ENCODE assay signal across 18 cellular contexts in the genomic region with DNA sequence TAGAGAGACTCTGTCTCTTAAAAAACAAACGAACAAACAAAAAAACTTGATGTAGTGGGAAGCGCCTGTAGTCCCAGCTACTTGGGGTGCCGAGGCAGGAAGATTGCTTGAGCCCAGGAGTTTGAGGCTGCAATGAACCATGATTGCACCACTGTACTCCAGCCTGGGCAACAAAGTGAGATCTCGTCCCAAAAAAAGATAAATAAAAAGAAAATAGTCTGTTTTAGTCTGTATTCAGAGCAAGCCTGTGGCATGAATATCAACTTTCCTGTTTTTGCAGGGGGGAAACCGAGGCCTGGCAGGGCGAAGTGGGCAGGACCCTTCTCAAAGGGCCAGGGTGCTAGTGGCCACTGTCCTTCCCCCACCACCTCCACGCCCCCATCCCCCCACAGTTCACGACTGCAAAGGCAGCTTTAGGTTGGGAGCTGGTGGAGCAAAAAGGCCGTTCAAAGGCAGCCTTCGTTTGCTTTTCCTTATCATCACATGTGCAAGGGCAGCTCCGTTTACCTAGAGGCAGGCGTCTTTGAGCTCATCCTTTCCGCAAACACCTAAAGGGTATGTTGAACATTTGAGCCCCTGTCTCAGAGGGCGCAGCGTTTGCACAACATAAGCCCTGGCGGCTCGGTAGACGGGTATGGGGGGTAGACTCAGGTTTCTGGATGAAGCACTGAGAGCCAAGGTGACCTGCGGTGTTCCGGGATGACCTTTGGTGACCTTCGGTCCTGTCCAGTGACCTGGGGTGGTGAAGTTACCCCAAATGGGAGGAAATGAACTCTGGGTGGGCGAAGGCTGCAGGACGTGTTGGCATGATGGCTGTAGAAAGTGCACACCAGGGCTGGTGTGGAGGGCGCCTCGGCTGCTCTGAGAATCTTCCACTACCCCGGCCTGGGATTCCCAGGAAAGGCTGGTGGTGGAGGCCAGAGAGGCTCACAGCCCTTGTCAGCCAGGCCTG. TPM values are rescaled to one million over a fixed set of nuclear protein-coding genes. Genes with fewer than 3 reads are reported as not detected.
A peak's percentile ranks its signal among the peaks of the same experiment; 100 is the strongest.
DNase-seq lines count a peak whose midpoint lies in the region; ATAC-seq and TF ChIP-seq lines count a peak whose summit lies in the region.
"Had no signal": no experiment of that assay in that cellular context is flagged by ENCODE, and none has a peak within 500 bp of the region (broad histone marks: within the 10 kb centered on the region; RNA-seq: fewer than 3 reads in every experiment).

No MANE protein-coding gene starts in this region.

- no peak overlapping the region for H3K4me3 ChIP-seq in endodermal cell (ENCODE audit: low read length)
- H3K4me3 ChIP-seq: A549, GM23338 had no signal

- peaks cover 1% of the 10 kb centered on the region for H3K9me3 ChIP-seq in endodermal cell (ENCODE audit: control insufficient read depth, low read length)
- H3K9me3 ChIP-seq: A549 had no signal

- no peak overlapping the region for H3K4me3 Mint-ChIP-seq in CD14-positive monocyte
- H3K4me3 Mint-ChIP-seq in endodermal cell = no peak overlapping the region
- H3K4me3 Mint-ChIP-seq: CD4-positive, alpha-beta memory T cell; GM23338 had no signal

- intact Hi-C loops in CD14-positive monocyte (cut with micrococcal nuclease) = no loop called here
- intact Hi-C loops in posterior vena cava (cut with DNase I) = no loop called here

- H3K27me3 Mint-ChIP-seq in CD14-positive monocyte (ENCODE audit: low read depth in 3 of 3) (peaks cover 1 to 6% (median 4%) of the 10 kb centered on the region in 3 donors), endodermal cell (ENCODE audit: insufficient read depth) (no peaks in the 10 kb centered on the region)

- H3K36me3 ChIP-seq in endodermal cell (ENCODE audit: control insufficient read depth, insufficient read depth, low read length) = no peaks in the 10 kb centered on the region

- no peak overlapping the region for H3K27ac ChIP-seq in endodermal cell (ENCODE audit: low read depth, low read length)
- H3K27ac ChIP-seq: A549 had no signal

- H3K4me1 Mint-ChIP-seq in CD14-positive monocyte = peaks cover 6% of the 10 kb centered on the region
- H3K4me1 Mint-ChIP-seq in endodermal cell = peaks cover 43% of the 10 kb centered on the region
- H3K4me1 Mint-ChIP-seq: CD4-positive, alpha-beta memory T cell had no signal

- TF ChIP-seq CTCF in CD14-positive monocyte (IDR thresholded peaks at IDR 0.05) (no peak), endodermal cell (conservative IDR thresholded peaks at IDR 0.05) (no peak), GM10266 (IDR thresholded peaks at IDR 0.05; ENCODE audit: control insufficient read depth, insufficient read depth, low read depth, missing control alignments) (no peak)

- no peak for ATAC-seq in HG03442 (IDR thresholded peaks at IDR 0.05; ENCODE audit: unreplicated experiment)
- ATAC-seq: A549 had no signal

- H3K36me3 Mint-ChIP-seq in CD14-positive monocyte (no peaks in the 10 kb centered on the region), endodermal cell (ENCODE audit: low read depth) (no peaks in the 10 kb centered on the region)
- H3K36me3 Mint-ChIP-seq: CD4-positive, alpha-beta memory T cell had no signal

- no peaks in the 10 kb centered on the region for H3K27me3 ChIP-seq in endodermal cell (ENCODE audit: control insufficient read depth, insufficient read depth, low read length, poor library complexity, severe bottlenecking)

- H3K27ac Mint-ChIP-seq in CD14-positive monocyte (no peak overlapping the region), endodermal cell (peak overlapping the region; percentile 86)
- H3K27ac Mint-ChIP-seq: CD4-positive, alpha-beta memory T cell had no signal

- 70 to 85% methylated on average over 20 to 26 of the region's 26 CpGs for WGBS in endodermal cell (ENCODE audit: insufficient coverage in 1 of 2, insufficient read length in 1 of 2), 2 experiments

- DNase-seq in CD14-positive monocyte (ENCODE audit: low spot score) = peak; percentile 33
- DNase-seq in HuH-7 (ENCODE audit: low spot score) = peak; percentile 27
- peak; percentile 61 for DNase-seq in endodermal cell
- DNase-seq in posterior vena cava (ENCODE audit: low spot score) = peak; percentile 48
- DNase-seq in GM10266 (ENCODE audit: extremely low spot score) = no peak
- no peak for DNase-seq in germinal center (ENCODE audit: low spot score)
- DNase-seq: Calu3; CD4-positive, alpha-beta memory T cell; NCI-H1048; NCI-H1436 treated with DMSO at 0.1 percent for 48 hours; NCI-H2081; NCI-H446 treated with DMSO at 0.1 percent for 48 hours; NCI-H774; OCI-M1; SHP77 treated with DMSO at 0.1 percent for 48 hours had no signal

- H3K9me3 Mint-ChIP-seq in CD14-positive monocyte = peaks cover under 1 to 3% (median 2%) of the 10 kb centered on the region in 7 donors
- H3K9me3 Mint-ChIP-seq in endodermal cell = peaks cover 6% of the 10 kb centered on the region

- H3K4me1 ChIP-seq in endodermal cell (ENCODE audit: control insufficient read depth, insufficient read depth, low read length) = peaks cover 25% of the 10 kb centered on the region
- H3K4me1 ChIP-seq: A549 had no signal

- no peak overlapping the region for H3K9ac ChIP-seq in endodermal cell (ENCODE audit: extremely low read depth, low read length, poor library complexity, severe bottlenecking)

RNA-seq across cellular contexts. Expression of a gene that starts 8.7 kb away (rescaled TPM):
- polyA plus RNA-seq in CD14-positive monocyte = not detected
- 10 to 100 TPM in 1 of 2 donors, 1 to 10 TPM in 1; 5.3 to 15.3 TPM for total RNA-seq in endodermal cell
- polyA plus RNA-seq in endodermal cell (2013, experiment 1 of 2) = 5.6 TPM
- 2.9 TPM for polyA plus RNA-seq in endodermal cell (2013, experiment 2 of 2)
- total RNA-seq in posterior vena cava = 10 to 100 TPM; 56.2 to 99.4 TPM
- total RNA-seq: Calu3; CD4-positive, alpha-beta memory T cell; GM23338 had no signal
- polyA plus RNA-seq: CD4-positive, alpha-beta memory T cell; GM23338 had no signal

Comparison
In these comparisons a context has a peak if more than half of its experiments do, and no peak if none do; other contexts are left out.
1. DNase-seq: peak in CD14-positive monocyte (single experiment), HuH-7 (single experiment), endodermal cell (single experiment) and posterior vena cava (single experiment); none in GM10266 (single experiment) and germinal center (single experiment).